ENCODE assay signal across 8 cellular contexts in the genomic region with DNA sequence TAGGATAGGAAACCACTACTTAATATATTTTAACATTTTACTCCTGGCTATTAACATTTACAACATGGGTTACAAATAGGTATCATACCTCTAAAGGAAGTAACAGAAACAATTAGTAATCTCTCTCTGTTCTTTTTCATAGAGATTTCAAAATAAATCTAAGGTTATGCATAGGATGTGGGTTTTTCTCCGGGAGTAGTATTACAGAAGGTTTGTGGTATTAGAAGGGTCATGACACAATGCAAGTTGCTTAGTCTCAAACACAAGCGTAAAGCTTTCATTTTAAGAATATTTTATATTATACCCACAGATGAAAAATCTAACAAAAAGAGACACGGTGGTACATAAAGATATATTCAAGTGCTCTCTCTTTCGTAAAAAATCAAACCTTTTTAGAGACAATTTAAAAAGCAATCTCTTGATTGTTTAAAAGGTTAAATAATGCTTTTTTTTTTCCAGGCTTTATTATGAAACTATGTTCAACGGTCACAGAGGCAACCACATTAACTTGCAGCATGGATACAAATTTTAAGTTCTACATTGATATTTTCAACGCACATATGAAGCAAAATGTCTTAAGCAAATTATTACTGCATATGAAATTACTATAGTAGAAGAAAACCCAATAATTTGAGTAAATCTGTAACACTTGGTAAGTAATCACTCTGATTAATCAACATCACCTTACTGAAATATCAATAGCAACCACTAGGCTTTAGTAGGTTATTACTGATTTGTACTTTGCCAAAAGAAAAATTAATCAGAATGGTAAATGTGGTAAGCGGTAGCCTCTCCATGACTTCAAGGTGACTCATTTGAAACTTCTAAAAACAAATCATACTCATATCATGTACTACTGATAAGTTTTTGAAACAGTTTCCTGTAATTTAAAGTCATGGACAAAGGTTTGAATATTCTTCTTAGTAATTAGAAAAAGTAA.
DNase-seq lines count a peak whose midpoint lies in the region; ATAC-seq, FAIRE-seq and TF ChIP-seq lines count a peak whose summit lies in the region.

No MANE protein-coding gene starts in this region.

- intact Hi-C loops in mammary epithelial cell (cut with micrococcal nuclease): no loop called here

- POLR2A ChIA-PET in GM10248 (lab: Yijun Ruan, JAX): no interaction called here

- peaks cover 3% of the 10 kb centered on the region for H3K36me3 ChIP-seq in mammary epithelial cell (ENCODE audit: insufficient read depth, low read length)
- H3K36me3 ChIP-seq in gastroesophageal sphincter: peaks cover 0 to 7% of the 10 kb centered on the region in 2 donors

- 41% methylated on average over 7 of the region's 7 CpGs for WGBS in mammary epithelial cell (ENCODE audit: low coverage, missing lambda C conversion rate)
- 77 to 89% methylated on average over 7 of the region's 7 CpGs for WGBS in gastroesophageal sphincter (ENCODE audit: low coverage in 1 of 2), 2 donors

- H3K4me3 Mint-ChIP-seq in stimulated activated naive CD8-positive, alpha-beta T cell treated with anti-CD3 and anti-CD28 coated beads, Interleukin-15, amount 100 ng/mL, for 72 hours: peak overlapping the region; percentile 57 to 59

- H3K4me3 ChIP-seq in mammary epithelial cell (replicated peaks in 1 of 3; ENCODE audit: insufficient read depth in 1 of 3, low read depth in 2 of 3, low read length in 3 of 3) (peak overlapping the region in 2 of 3 experiments; percentile 34 to 65), gastroesophageal sphincter (no peak overlapping the region)

- H3K9me3 ChIP-seq in mammary epithelial cell (replicated peaks; ENCODE audit: insufficient read depth, low read length) (no peaks in the 10 kb centered on the region), gastroesophageal sphincter (no peaks in the 10 kb centered on the region)

- no peak overlapping the region for H2AFZ ChIP-seq in mammary epithelial cell (ENCODE audit: low read depth, low read length)

- peak overlapping the region; percentile 20 for H3K9ac ChIP-seq in mammary epithelial cell (ENCODE audit: insufficient read depth, low read length)

- BruUV-seq in mammary epithelial cell (replicated peaks; lab: Mats Ljungman, UMichigan): TSS peak; percentile 73

- in situ Hi-C loops in mammary epithelial cell (cut with MboI; ENCODE audit: low sequenced_read_pairs in 2 of 2): no loop called here

- no peak for TF ChIP-seq CTCF in GM10248 (IDR thresholded peaks at IDR 0.05; ENCODE audit: control extremely low read depth, extremely low read depth, low read depth, missing control alignments)
- TF ChIP-seq CTCF in mammary epithelial cell (conservative IDR thresholded peaks at IDR 0.05 in 1 of 2, IDR thresholded peaks at IDR 0.05 in 1 of 2; ENCODE audit: extremely low read depth in 1 of 2, insufficient read depth in 1 of 2, low read depth in 1 of 2, low read length in 2 of 2): peak; percentile 23 to 36
- no peak for TF ChIP-seq CTCF in gastroesophageal sphincter (IDR thresholded peaks at IDR 0.05)

- H3K4me1 Mint-ChIP-seq in stimulated activated naive CD8-positive, alpha-beta T cell treated with anti-CD3 and anti-CD28 coated beads, Interleukin-15, amount 100 ng/mL, for 72 hours: peaks cover 65% of the 10 kb centered on the region

- H4K20me1 ChIP-seq in mammary epithelial cell (ENCODE audit: insufficient read depth, low read length): no peaks in the 10 kb centered on the region

- no peaks in the 10 kb centered on the region for H3K27me3 Mint-ChIP-seq in stimulated activated naive CD8-positive, alpha-beta T cell treated with anti-CD3 and anti-CD28 coated beads, Interleukin-15, amount 100 ng/mL, for 72 hours

- DNase-seq in GM10248 (ENCODE audit: extremely low spot score) (peak; percentile 30), HTR-8/SVneo (ENCODE audit: insufficient read length, low spot score) (peak; percentile 18), mammary epithelial cell (peak; percentile 79), NCI-H1694 (lab: John Stamatoyannopoulos, UW) (no peak), erythroblast (lab: John Stamatoyannopoulos, UW) (no peak)
- DNase-seq in stimulated activated naive CD8-positive, alpha-beta T cell treated with anti-CD3 and anti-CD28 coated beads, Interleukin-15, amount 100 ng/mL, for 72 hours: no peak

- peak overlapping the region; percentile 94 to 99 for H3K27ac Mint-ChIP-seq in stimulated activated naive CD8-positive, alpha-beta T cell treated with anti-CD3 and anti-CD28 coated beads, Interleukin-15, amount 100 ng/mL, for 72 hours

- CTCF ChIA-PET in GM10248 (lab: Yijun Ruan, JAX): no interaction called here
- CTCF ChIA-PET in mammary epithelial cell (lab: Charles Lee; ENCODE audit: low non-redundant PET): no interaction called here

- H3K27me3 ChIP-seq in mammary epithelial cell (ENCODE audit: insufficient read depth, low read length): no peaks in the 10 kb centered on the region
- H3K27me3 ChIP-seq in gastroesophageal sphincter: no peaks in the 10 kb centered on the region

- H3K27ac ChIP-seq in mammary epithelial cell (ENCODE audit: insufficient read depth, low read depth, low read length) (peak overlapping the region; percentile 84), gastroesophageal sphincter (no peak overlapping the region)

- FAIRE-seq in HTR-8/SVneo (lab: Jason Lieb, UNC): no peak

- H3K79me2 ChIP-seq in mammary epithelial cell (ENCODE audit: insufficient read depth, low read length): no peaks in the 10 kb centered on the region

- peaks cover 4 to 11% of the 10 kb centered on the region in 2 donors for H3K9me3 Mint-ChIP-seq in stimulated activated naive CD8-positive, alpha-beta T cell treated with anti-CD3 and anti-CD28 coated beads, Interleukin-15, amount 100 ng/mL, for 72 hours

- no peak for TF ChIP-seq EP300 in gastroesophageal sphincter (IDR thresholded peaks at IDR 0.05)

- ATAC-seq in GM21528 (IDR thresholded peaks at IDR 0.05; ENCODE audit: low FRiP score, unreplicated experiment) (peak; percentile 79), gastroesophageal sphincter (no peak)
- ATAC-seq in stimulated activated naive CD8-positive, alpha-beta T cell treated with anti-CD3 and anti-CD28 coated beads, Interleukin-15, amount 100 ng/mL, for 72 hours: peak; percentile 77

- dilution Hi-C loops in mammary epithelial cell (cut with HindIII; ENCODE audit: low sequenced_read_pairs): no loop called here

- H3K4me1 ChIP-seq in mammary epithelial cell (ENCODE audit: insufficient read depth, low read length) (peaks cover 24% of the 10 kb centered on the region), gastroesophageal sphincter (no peaks in the 10 kb centered on the region)

- H3K4me2 ChIP-seq in mammary epithelial cell (ENCODE audit: insufficient read depth, low read depth, low read length): peak overlapping the region; percentile 85

- TF ChIP-seq POLR2A in erythroblast (IDR thresholded peaks at IDR 0.05; ENCODE audit: low read length) (no peak), gastroesophageal sphincter (IDR thresholded peaks at IDR 0.05) (no peak)

Comparison
In these comparisons a context has a peak if more than half of its experiments do, and no peak if none do; other contexts are left out.
1. DNase-seq: peak in GM10248 (single experiment), HTR-8/SVneo (single experiment) and mammary epithelial cell (single experiment); none in stimulated activated naive CD8-positive, alpha-beta T cell treated with anti-CD3 and anti-CD28 coated beads, Interleukin-15, amount 100 ng/mL, for 72 hours (0 of 2), NCI-H1694 (single experiment) and erythroblast (0 of 2).
2. CTCF ChIP-seq: peak in mammary epithelial cell (2 of 2); none in GM10248 (single experiment) and gastroesophageal sphincter (0 of 4).
3. H3K4me3 ChIP-seq: peak in mammary epithelial cell (2 of 3); none in gastroesophageal sphincter (0 of 2).